Comparison of ENCODE assay signal across 23 cellular contexts in genomic region chr11:107848345-107848744, GRCh38. TPM values are rescaled to one million over a fixed set of nuclear protein-coding genes. Genes with fewer than 3 reads are reported as not detected.
DNase-seq lines count a peak whose midpoint lies in the region; ATAC-seq lines count a peak whose summit lies in the region.
"Had no signal": no experiment of that assay in that cellular context is flagged by ENCODE, and none has a peak within 500 bp of the region (broad histone marks: within the 10 kb centered on the region; RNA-seq: fewer than 3 reads in every experiment).

No MANE protein-coding gene starts in this region.

- peaks cover 3% of the 10 kb centered on the region for H3K36me3 Mint-ChIP-seq in CD4-positive, CD25-positive, alpha-beta regulatory T cell

- H3K27ac Mint-ChIP-seq in CD4-positive, CD25-positive, alpha-beta regulatory T cell, result peak overlapping the region in 2 of 3 donors; percentile 60 to 66

- H3K4me3 ChIP-seq in CD4-positive, CD25-positive, alpha-beta regulatory T cell (ENCODE audit: low read depth, low read length), result no peak overlapping the region
- H3K4me3 ChIP-seq in HUES48 (ENCODE audit: low read depth, low read length) (no peak overlapping the region), SK-N-MC (no peak overlapping the region)
- H3K4me3 ChIP-seq: A549; BLaER1 treated with 17β-estradiol and CSF1 and Interleukin-3, amounts not matched to agents 10 nM and 100 nM; Peyer's patch had no signal

- H3K9me3 Mint-ChIP-seq in CD4-positive, CD25-positive, alpha-beta regulatory T cell, result no peaks in the 10 kb centered on the region
- H3K9me3 Mint-ChIP-seq: H9, IgD-negative memory B cell had no signal

- no peak for ATAC-seq in CD4-positive, CD25-positive, alpha-beta regulatory T cell (ENCODE audit: low read depth in 2 of 2)
- ATAC-seq in HG03432 (IDR thresholded peaks at IDR 0.05; ENCODE audit: unreplicated experiment), result no peak
- ATAC-seq: A549 had no signal

- no peaks in the 10 kb centered on the region for H3K9me3 ChIP-seq in CD4-positive, CD25-positive, alpha-beta regulatory T cell (ENCODE audit: control insufficient read depth in 2 of 2, low read length in 2 of 2)
- H3K9me3 ChIP-seq in HUES48 (ENCODE audit: control insufficient read depth, insufficient read depth, low read length) (no peaks in the 10 kb centered on the region), SK-N-MC (ENCODE audit: low read depth, low read length) (no peaks in the 10 kb centered on the region)
- H3K9me3 ChIP-seq: A549, Peyer's patch, SK-N-SH had no signal

- DNase-seq in CD4-positive, CD25-positive, alpha-beta regulatory T cell, result no peak
- DNase-seq in SK-N-MC (ENCODE audit: low read depth, low spot score) (no peak), mesenteric fat pad (ENCODE audit: low spot score) (peak; percentile 26), DMS79 (lab: John Stamatoyannopoulos, UW) (no peak), AG08395 (ENCODE audit: low spot score) (no peak)
- DNase-seq in activated effector memory CD4-positive, alpha-beta T cell treated with Interleukin-2 at 50 U/mL for 16 hours, result no peak
- DNase-seq: DMS79 treated with DMSO at 0.1 percent for 48 hours, H9, Kasumi-1, MM.1S, NCI-H1092, NCI-H1436 treated with DMSO at 0.1 percent for 48 hours, NCI-H2029 treated with DMSO at 0.1 percent for 48 hours, NCI-H446 treated with DMSO at 0.1 percent for 48 hours, NCI-H69, Peyer's patch, Right ventricle myocardium superior, SK-N-SH had no signal

- no peaks in the 10 kb centered on the region for H3K27me3 Mint-ChIP-seq in CD4-positive, CD25-positive, alpha-beta regulatory T cell
- H3K27me3 Mint-ChIP-seq: IgD-negative memory B cell had no signal

- no peaks in the 10 kb centered on the region for H3K36me3 ChIP-seq in CD4-positive, CD25-positive, alpha-beta regulatory T cell (ENCODE audit: control insufficient read depth, insufficient read depth, low read length)
- H3K36me3 ChIP-seq in HUES48 (ENCODE audit: control insufficient read depth, insufficient read depth, low read length), result no peaks in the 10 kb centered on the region
- no peaks in the 10 kb centered on the region for H3K36me3 ChIP-seq in SK-N-MC (ENCODE audit: insufficient read depth, low read length)
- H3K36me3 ChIP-seq: Peyer's patch had no signal

- H3K27ac ChIP-seq in CD4-positive, CD25-positive, alpha-beta regulatory T cell (ENCODE audit: insufficient read depth, low read length, poor library complexity, severe bottlenecking), result peak overlapping the region; percentile 26
- H3K27ac ChIP-seq in HUES48 (ENCODE audit: low read depth, low read length), result peak overlapping the region; percentile 54
- H3K27ac ChIP-seq in SK-N-MC, result peak overlapping the region; percentile 62; the same call in 1 of the 2 replicates
- H3K27ac ChIP-seq: A549, Peyer's patch had no signal

- H3K4me1 Mint-ChIP-seq in CD4-positive, CD25-positive, alpha-beta regulatory T cell, result peaks cover 20 to 52% (median 35%) of the 10 kb centered on the region in 4 donors

- H3K4me1 ChIP-seq in CD4-positive, CD25-positive, alpha-beta regulatory T cell (ENCODE audit: control insufficient read depth, insufficient read depth, low read length, poor library complexity, severe bottlenecking), result peaks cover 14% of the 10 kb centered on the region
- peaks cover 21% of the 10 kb centered on the region; the same call in 1 of the 2 replicates for H3K4me1 ChIP-seq in HUES48 (ENCODE audit: control insufficient read depth, insufficient read depth, low read length)
- H3K4me1 ChIP-seq: Peyer's patch had no signal

- H3K9ac ChIP-seq in HUES48 (ENCODE audit: low read depth, low read length), result no peak overlapping the region
- H3K9ac ChIP-seq in SK-N-MC (ENCODE audit: insufficient read length), result no peak overlapping the region
- H3K9ac ChIP-seq: BLaER1 treated with 17β-estradiol and CSF1 and Interleukin-3, amounts not matched to agents 10 nM and 100 nM; SK-N-SH had no signal

- H3K27me3 ChIP-seq in CD4-positive, CD25-positive, alpha-beta regulatory T cell (ENCODE audit: control insufficient read depth, insufficient read depth, low read length), result no peaks in the 10 kb centered on the region
- no peaks in the 10 kb centered on the region for H3K27me3 ChIP-seq in HUES48 (ENCODE audit: control insufficient read depth, insufficient read depth, low read length)
- H3K27me3 ChIP-seq: BLaER1 treated with 17β-estradiol and CSF1 and Interleukin-3, amounts not matched to agents 10 nM and 100 nM; Peyer's patch had no signal

- peak overlapping the region in 1 of 4 donors; percentile 27 for H3K4me3 Mint-ChIP-seq in CD4-positive, CD25-positive, alpha-beta regulatory T cell
- H3K4me3 Mint-ChIP-seq: H9, IgD-negative memory B cell had no signal

RNA-seq across cellular contexts. Expression of gene SLC35F2, which starts 10.2 kb away (rescaled TPM):
- total RNA-seq in CD4-positive, CD25-positive, alpha-beta regulatory T cell, result 10.7 TPM
- 10 to 100 TPM; 15.1 to 23.9 (median 22.4) TPM for polyA plus RNA-seq in CD4-positive, CD25-positive, alpha-beta regulatory T cell
- 3.2 TPM for total RNA-seq in mesenteric fat pad
